Comparison of ENCODE assay signal across 17 cellular contexts in the genomic region with DNA sequence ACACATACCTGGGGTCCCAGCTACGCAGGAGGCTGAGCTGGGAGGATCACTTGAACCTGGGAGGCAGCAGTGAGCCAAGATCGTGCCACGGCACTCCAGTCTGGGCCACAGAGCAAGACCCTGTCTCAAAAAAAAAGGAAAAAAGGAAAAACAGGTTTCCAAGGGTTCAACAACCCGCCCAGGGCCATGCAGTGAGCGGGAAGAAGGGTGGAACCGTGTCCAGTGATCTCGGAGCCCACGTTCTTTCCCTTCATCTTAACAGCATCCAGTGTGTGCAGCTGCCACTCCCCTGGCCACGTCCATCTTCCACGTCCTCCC. TPM values are rescaled to one million over a fixed set of nuclear protein-coding genes. Genes with fewer than 3 reads are reported as not detected.
DNase-seq lines count a peak whose midpoint lies in the region; ATAC-seq, FAIRE-seq and TF ChIP-seq lines count a peak whose summit lies in the region.
"Had no signal": no experiment of that assay in that cellular context is flagged by ENCODE, and none has a peak within 500 bp of the region (broad histone marks: within the 10 kb centered on the region; RNA-seq: fewer than 3 reads in every experiment).

No MANE protein-coding gene starts in this region.

- POLR2A ChIA-PET in HEK293 (lab: Yijun Ruan, JAX) = interaction anchor here (2.3 kb wide), 1 partner anchor 25 kb away, joined by 12 read pairs; a partner anchor contains a TSS
- POLR2A ChIA-PET in HepG2 (lab: Yijun Ruan, JAX) = interaction anchor here (0.8 to 8.1 kb wide), 29 partner anchors 10 to 287 kb away, joined by 3 to 220 read pairs (median 12); a partner anchor contains a TSS

- peaks cover 18% of the 10 kb centered on the region for H3K27me3 Mint-ChIP-seq in astrocyte (ENCODE audit: low read depth, unreplicated experiment)
- H3K27me3 Mint-ChIP-seq: activated naive CD4-positive, alpha-beta T cell treated with anti-CD3 and anti-CD28 coated beads, Interleukin-2, amount 50 U/mL, for 24 hours had no signal

- FAIRE-seq in astrocyte (lab: Jason Lieb, UNC) = no peak
- FAIRE-seq in HepG2 (lab: Jason Lieb, UNC) = no peak

- H3K27me3 ChIP-seq in astrocyte (ENCODE audit: insufficient read depth, low read length) (no peaks in the 10 kb centered on the region), HepG2 (ENCODE audit: control insufficient read depth in 1 of 2, insufficient read depth in 2 of 2, low read length in 2 of 2) (no peaks in the 10 kb centered on the region; a peak in 1 of 5 replicates), stomach (no peaks in the 10 kb centered on the region)

- TF ChIP-seq CTCF in HEK293 (tag by site-specific recombination; IDR thresholded peaks at IDR 0.05) = no peak
- TF ChIP-seq CTCF in astrocyte (IDR thresholded peaks at IDR 0.05; ENCODE audit: insufficient read depth, low read depth, low read length) = no peak
- no peak for TF ChIP-seq CTCF in HepG2 (CRISPR knock-in tag; IDR thresholded peaks at IDR 0.05)
- no peak for TF ChIP-seq CTCF in stomach (IDR thresholded peaks at IDR 0.05)

- ATAC-seq in HepG2 = peak; percentile 4

- no peaks in the 10 kb centered on the region for H3K9me3 Mint-ChIP-seq in astrocyte (ENCODE audit: unreplicated experiment)
- H3K9me3 Mint-ChIP-seq: activated naive CD4-positive, alpha-beta T cell treated with anti-CD3 and anti-CD28 coated beads, Interleukin-2, amount 50 U/mL, for 24 hours; CD14-positive monocyte; endodermal cell; H9 had no signal

- intact Hi-C loops in HepG2 (cut with micrococcal nuclease; ENCODE audit: unreplicated experiment) = no loop called here
- intact Hi-C loops in stomach (cut with DNase I; ENCODE audit: low total_unique reads) = loop anchor here (5.0 kb wide), 1 partner anchor 40 kb away; no protein-coding TSS in a partner anchor

- no TSS peak for BruUV-seq in HepG2 (replicated peaks; lab: Mats Ljungman, UMichigan)

- H3K4me1 ChIP-seq in HEK293 (ENCODE audit: control insufficient read depth, insufficient read depth, low read length) (no peaks in the 10 kb centered on the region), astrocyte (ENCODE audit: insufficient read depth, low read length) (no peaks in the 10 kb centered on the region), HepG2 (ENCODE audit: insufficient read depth, low read length) (peaks cover 53% of the 10 kb centered on the region), stomach (peaks cover 22 to 36% (median 31%) of the 10 kb centered on the region in 4 donors)

- H3K27ac ChIP-seq in HEK293 (ENCODE audit: extremely low read depth, low read depth, low read length) (no peak overlapping the region), astrocyte (ENCODE audit: low read depth, low read length) (no peak overlapping the region), HepG2 (ENCODE audit: extremely low read length, insufficient read depth, low read length) (peak overlapping the region; percentile 100), stomach (peak overlapping the region; percentile 68 to 79 (median 69))
- H3K27ac ChIP-seq: neutrophil had no signal

- no peak overlapping the region for H3K27ac Mint-ChIP-seq in astrocyte (ENCODE audit: unreplicated experiment)
- H3K27ac Mint-ChIP-seq: activated naive CD4-positive, alpha-beta T cell treated with anti-CD3 and anti-CD28 coated beads, Interleukin-2, amount 50 U/mL, for 24 hours; CD14-positive monocyte; endodermal cell; T-helper 17 cell had no signal

- H3K4me3 Mint-ChIP-seq in astrocyte (ENCODE audit: unreplicated experiment) = no peak overlapping the region
- H3K4me3 Mint-ChIP-seq: activated naive CD4-positive, alpha-beta T cell treated with anti-CD3 and anti-CD28 coated beads, Interleukin-2, amount 50 U/mL, for 24 hours; endodermal cell; H9; T-helper 17 cell had no signal

- TF ChIP-seq EP300 in HepG2 (IDR thresholded peaks at IDR 0.05; ENCODE audit: low read depth in 2 of 2, low read length in 2 of 2) (no peak), HepG2 (CRISPR knock-in tag; IDR thresholded peaks at IDR 0.05; ENCODE audit: borderline replicate concordance) (no peak), stomach (IDR thresholded peaks at IDR 0.05) (no peak)

- H2AFZ ChIP-seq in astrocyte (ENCODE audit: low read depth, low read length) (peak overlapping the region; percentile 67), HepG2 (ENCODE audit: low read length) (no peak overlapping the region)

- no peak for TF ChIP-seq POLR2A in HepG2 (IDR thresholded peaks at IDR 0.05; ENCODE audit: insufficient read depth in 1 of 2, low read depth in 2 of 2, low read length in 2 of 2)
- no peak for TF ChIP-seq POLR2A in stomach (IDR thresholded peaks at IDR 0.05)

- H3K9ac ChIP-seq in astrocyte (ENCODE audit: low read length) (no peak overlapping the region), HepG2 (ENCODE audit: insufficient read depth, low read depth, low read length) (peak overlapping the region; percentile 99)

- CTCF ChIA-PET in HEK293 (lab: Yijun Ruan, JAX) (interaction anchor here (0.7 to 6.5 kb wide), 22 partner anchors 9 to 1493 kb away, joined by 3 to 122 read pairs (median 4); a partner anchor contains a TSS), HepG2 (lab: Yijun Ruan, JAX; ENCODE audit: low intra/inter-chr PET ratio, low total read pairs) (interaction anchor here (1.1 to 3.0 kb wide), 6 partner anchors 12 to 88 kb away, joined by 3 to 43 read pairs (median 7); a partner anchor contains a TSS)

- H3K4me2 ChIP-seq in astrocyte (ENCODE audit: low read length) = peak overlapping the region; percentile 52
- peak overlapping the region; percentile 94 for H3K4me2 ChIP-seq in HepG2 (ENCODE audit: low read depth, low read length)

- no peak for DNase-seq in astrocyte (ENCODE audit: low read depth)
- no peak for DNase-seq in HepG2 (ENCODE audit: low spot score)
- DNase-seq in stomach = no peak
- no peak for DNase-seq in stimulated activated CD4-positive, alpha-beta T cell treated with anti-CD3 and anti-CD28 coated beads, Interleukin-12 subunit alpha, Interleukin-12 subunit beta, amount 100 ng/mL, for 4 hours
- DNase-seq in NCI-H2196 treated with DMSO at 0.1 percent for 48 hours (lab: John Stamatoyannopoulos, UW; ENCODE audit: unreplicated experiment) = no peak
- DNase-seq in NCI-H345 (lab: John Stamatoyannopoulos, UW) = no peak
- DNase-seq in activated CD4-positive, alpha-beta T cell treated with anti-CD3 and anti-CD28 coated beads, Interleukin-2, amount 50 U/mL, for 48 hours = no peak
- DNase-seq: DMS79, NCI-H1048, NCI-H2107 had no signal

- H3K79me2 ChIP-seq in astrocyte (ENCODE audit: insufficient read depth, low read length) = no peaks in the 10 kb centered on the region
- peaks cover 26% of the 10 kb centered on the region for H3K79me2 ChIP-seq in HepG2 (ENCODE audit: insufficient read depth, low read length)

- H3K4me1 Mint-ChIP-seq in astrocyte (ENCODE audit: low read depth, unreplicated experiment) = no peaks in the 10 kb centered on the region
- H3K4me1 Mint-ChIP-seq: activated naive CD4-positive, alpha-beta T cell treated with anti-CD3 and anti-CD28 coated beads, Interleukin-2, amount 50 U/mL, for 24 hours; endodermal cell had no signal

- H3K9me3 ChIP-seq in HEK293 (ENCODE audit: control insufficient read depth, insufficient read depth, low read depth, low read length) = no peaks in the 10 kb centered on the region
- H3K9me3 ChIP-seq in astrocyte (ENCODE audit: insufficient read depth, low read depth, low read length) = no peaks in the 10 kb centered on the region
- no peaks in the 10 kb centered on the region for H3K9me3 ChIP-seq in HepG2 (ENCODE audit: low read length)
- no peaks in the 10 kb centered on the region for H3K9me3 ChIP-seq in stomach
- H3K9me3 ChIP-seq: neutrophil had no signal

- H4K20me1 ChIP-seq in astrocyte (ENCODE audit: insufficient read depth, low read length) = no peaks in the 10 kb centered on the region
- no peaks in the 10 kb centered on the region for H4K20me1 ChIP-seq in HepG2 (ENCODE audit: insufficient read depth, low read length)

- no peaks in the 10 kb centered on the region for H3K36me3 ChIP-seq in HEK293 (ENCODE audit: control insufficient read depth in 2 of 2, insufficient read depth in 1 of 2, low read length in 2 of 2)
- no peaks in the 10 kb centered on the region for H3K36me3 ChIP-seq in astrocyte (ENCODE audit: insufficient read depth, low read length)
- H3K36me3 ChIP-seq in HepG2 (replicated peaks in 1 of 2; ENCODE audit: control insufficient read depth in 1 of 2, insufficient read depth in 2 of 2, low read length in 2 of 2) = 0 out of 5 replicates have a peak, but pooled peaks cover 0 to 2% of the 10 kb centered on the region in 2 experiments
- H3K36me3 ChIP-seq in stomach = no peaks in the 10 kb centered on the region
- H3K36me3 ChIP-seq: neutrophil had no signal

- H3K4me3 ChIP-seq in HEK293 (ENCODE audit: low read depth, low read length) (no peak overlapping the region), astrocyte (ENCODE audit: insufficient read depth, low read depth, low read length) (no peak overlapping the region), HepG2 (replicated peaks in 1 of 3; ENCODE audit: insufficient read depth in 1 of 3, low read depth in 2 of 3, low read length in 3 of 3) (peak overlapping the region; percentile 30 to 83 (median 51); a peak in 5 of 6 replicates), stomach (peak overlapping the region in 1 of 4 donors; percentile 11)

- no peaks in the 10 kb centered on the region for H3K36me3 Mint-ChIP-seq in astrocyte (ENCODE audit: low read depth, unreplicated experiment)
- H3K36me3 Mint-ChIP-seq: activated naive CD4-positive, alpha-beta T cell treated with anti-CD3 and anti-CD28 coated beads, Interleukin-2, amount 50 U/mL, for 24 hours; CD14-positive monocyte had no signal

- in situ Hi-C loops in HepG2 (cut with HindIII; ENCODE audit: extremely low pct_ligation_motif_present, low pct_unique_long_range_greater_than_20kb) = loop anchor here (5.0 kb wide), 2 partner anchors 40 to 85 kb away; a partner anchor contains a TSS

- no peak for TF ChIP-seq RAD21 in HepG2 (CRISPR knock-in tag; IDR thresholded peaks at IDR 0.05)

- WGBS in HepG2 (ENCODE audit: low lambda C conversion rate) = 32% methylated on average over 9 of the region's 10 CpGs
- WGBS in stomach, 5 donors = 33 to 41% (median 34%) methylated on average over 10 of the region's 10 CpGs

RNA-seq across cellular contexts. Expression of a gene that starts 14.9 kb away (rescaled TPM):
- 19.6 and 20.2 TPM in 2 replicates for total RNA-seq in astrocyte
- 23.6 and 40.4 TPM in 2 replicates for total RNA-seq in HepG2 (2016; rRNA removed; fragmentation: Illumina TruSeq; extraction: Trizol)
- total RNA-seq in HepG2 (2016; cell fraction: cytosol; rRNA removed; fragmentation: Illumina TruSeq; extraction: Trizol; ENCODE audit: low read depth) = 19.7 and 22.6 TPM in 2 replicates
- 17.6 and 41.1 TPM in 2 replicates for total RNA-seq in HepG2 (2016; cell fraction: insoluble cytoplasmic fraction; rRNA removed; fragmentation: Illumina TruSeq; extraction: Trizol)
- 27.9 and 29.7 TPM in 2 replicates for total RNA-seq in HepG2 (2016; cell fraction: membrane; rRNA removed; fragmentation: Illumina TruSeq; extraction: Trizol)
- total RNA-seq in HepG2 (2016; cell fraction: nucleus; rRNA removed; fragmentation: Illumina TruSeq; extraction: Trizol) = 50.9 and 60.6 TPM in 2 replicates
- 64.0 and 83.4 TPM in 2 replicates for polyA plus RNA-seq in HepG2 (2011; rRNA removed)
- polyA plus RNA-seq in HepG2 (2011; cell fraction: cytosol; rRNA removed) = 37.9 and 59.3 TPM in 2 replicates
- 131 and 158 TPM in 2 replicates for polyA plus RNA-seq in HepG2 (2011; cell fraction: nucleus; rRNA removed)
- polyA plus RNA-seq in HepG2 (2012) = 80.7 and 119 TPM in 2 replicates
- polyA plus RNA-seq in HepG2 (2016; cell fraction: cytosol; fragmentation: Illumina TruSeq; extraction: Trizol; ENCODE audit: low read depth) = 10.8 and 12.1 TPM in 2 replicates
- polyA plus RNA-seq in HepG2 (2016; cell fraction: insoluble cytoplasmic fraction; fragmentation: Illumina TruSeq; extraction: Trizol; ENCODE audit: low read depth) = 25.6 and 36.8 TPM in 2 replicates
- polyA plus RNA-seq in HepG2 (2016; cell fraction: membrane; fragmentation: Illumina TruSeq; extraction: Trizol; ENCODE audit: low read depth) = 20.7 and 25.9 TPM in 2 replicates
- polyA plus RNA-seq in HepG2 (2016; cell fraction: nucleus; fragmentation: Illumina TruSeq; extraction: Trizol; ENCODE audit: insufficient read depth, low read depth) = 130 and 133 TPM in 2 replicates
- 49.7 and 219 TPM in 2 replicates for polyA minus RNA-seq in HepG2 (2011; rRNA and poly(A)+ RNA removed; ENCODE audit: low replicate concordance)
- polyA minus RNA-seq in HepG2 (2011; cell fraction: cytosol; rRNA and poly(A)+ RNA removed) = 75.4 and 75.5 TPM in 2 replicates
- 58.3 and 59.0 TPM in 2 replicates for polyA minus RNA-seq in HepG2 (2011; cell fraction: nucleus; rRNA and poly(A)+ RNA removed)
- total RNA-seq in stomach = 100 to 1,000 TPM in 2 of 5 donors, 10 to 100 TPM in 3; 36.5 to 152 (median 64.7) TPM
- 10 to 100 TPM; 11.8 to 42.4 (median 26.6) TPM for polyA plus RNA-seq in stomach

RNA-seq across cellular contexts. Expression of a gene that starts 25.7 kb away (rescaled TPM):
- 79.8 and 83.5 TPM in 2 replicates for total RNA-seq in astrocyte
- 50.8 and 55.5 TPM in 2 replicates for total RNA-seq in HepG2 (2016; rRNA removed; fragmentation: Illumina TruSeq; extraction: Trizol)
- 110 and 141 TPM in 2 replicates for total RNA-seq in HepG2 (2016; cell fraction: cytosol; rRNA removed; fragmentation: Illumina TruSeq; extraction: Trizol; ENCODE audit: low read depth)
- total RNA-seq in HepG2 (2016; cell fraction: insoluble cytoplasmic fraction; rRNA removed; fragmentation: Illumina TruSeq; extraction: Trizol) = 53.9 and 57.2 TPM in 2 replicates
- 100.0 and 131 TPM in 2 replicates for total RNA-seq in HepG2 (2016; cell fraction: membrane; rRNA removed; fragmentation: Illumina TruSeq; extraction: Trizol)
- total RNA-seq in HepG2 (2016; cell fraction: nucleus; rRNA removed; fragmentation: Illumina TruSeq; extraction: Trizol) = 32.7 and 33.6 TPM in 2 replicates
- polyA plus RNA-seq in HepG2 (2011; rRNA removed) = 52.9 and 62.4 TPM in 2 replicates
- polyA plus RNA-seq in HepG2 (2011; cell fraction: cytosol; rRNA removed) = 58.4 and 70.2 TPM in 2 replicates
- 58.8 and 59.2 TPM in 2 replicates for polyA plus RNA-seq in HepG2 (2011; cell fraction: nucleus; rRNA removed)
- 50.8 and 63.8 TPM in 2 replicates for polyA plus RNA-seq in HepG2 (2012)
- 122 and 158 TPM in 2 replicates for polyA plus RNA-seq in HepG2 (2016; cell fraction: cytosol; fragmentation: Illumina TruSeq; extraction: Trizol; ENCODE audit: low read depth)
- 61.2 and 70.0 TPM in 2 replicates for polyA plus RNA-seq in HepG2 (2016; cell fraction: insoluble cytoplasmic fraction; fragmentation: Illumina TruSeq; extraction: Trizol; ENCODE audit: low read depth)
- 97.9 and 125 TPM in 2 replicates for polyA plus RNA-seq in HepG2 (2016; cell fraction: membrane; fragmentation: Illumina TruSeq; extraction: Trizol; ENCODE audit: low read depth)
- polyA plus RNA-seq in HepG2 (2016; cell fraction: nucleus; fragmentation: Illumina TruSeq; extraction: Trizol; ENCODE audit: insufficient read depth, low read depth) = 71.8 and 76.2 TPM in 2 replicates
- 53.9 and 60.5 TPM in 2 replicates for polyA minus RNA-seq in HepG2 (2011; rRNA and poly(A)+ RNA removed; ENCODE audit: low replicate concordance)
- 26.4 and 31.4 TPM in 2 replicates for polyA minus RNA-seq in HepG2 (2011; cell fraction: cytosol; rRNA and poly(A)+ RNA removed)
- 19.3 and 23.5 TPM in 2 replicates for polyA minus RNA-seq in HepG2 (2011; cell fraction: nucleus; rRNA and poly(A)+ RNA removed)
- 10 to 100 TPM in 4 of 5 donors, 1 to 10 TPM in 1; 5.8 to 35.1 (median 18.0) TPM for total RNA-seq in stomach
- 10 to 100 TPM; 16.3 to 24.6 (median 22.3) TPM for polyA plus RNA-seq in stomach

Comparison
In these comparisons a context has a peak if more than half of its experiments do, and no peak if none do; other contexts are left out.
1. H3K27ac ChIP-seq: peak in HepG2 (single experiment) and stomach (5 of 5); none in HEK293 (single experiment) and astrocyte (single experiment).
2. H3K4me3 ChIP-seq: peak in HepG2 (3 of 3); none in HEK293 (single experiment) and astrocyte (single experiment).